In genomic region chr10:109820620-109821405, GRCh38 we compare ENCODE assay signal across 26 cellular contexts.
"Had no signal": no experiment of that assay in that cellular context is flagged by ENCODE, and none has a peak within 500 bp of the region (broad histone marks: within the 10 kb centered on the region; RNA-seq: fewer than 3 reads in every experiment).

No MANE protein-coding gene starts in this region.

- H3K4me3 ChIP-seq: ascending aorta, Peyer's patch, SJCRH30 had no signal

- ATAC-seq: activated naive CD4-positive, alpha-beta T cell treated with anti-CD3 and anti-CD28 coated beads, Interleukin-2, amount 50 U/mL, for 72 hours; activated naive CD8-positive, alpha-beta T cell treated with anti-CD3 and anti-CD28 coated beads, Interleukin-2, amount 50 U/mL, for 24 hours; activated T-cell treated with anti-CD3 and anti-CD28 coated beads, Interleukin-2, amount 50 U/mL, for 4 hours had no signal

- H3K36me3 ChIP-seq: ascending aorta, Peyer's patch, SJCRH30 had no signal

- H3K9me3 ChIP-seq: ascending aorta, Peyer's patch, SJCRH30, SK-N-SH had no signal

- DNase-seq: activated CD4-positive, alpha-beta memory T cell treated with anti-CD3 and anti-CD28 coated beads for 36 hours; activated CD4-positive, alpha-beta T cell treated with anti-CD3 and anti-CD28 coated beads, Interleukin-2, amount 10 ng/mL, durations not matched to agents 7 days and 5 days; activated CD4-positive, CD25-positive, alpha-beta regulatory T cell; activated CD8-positive, alpha-beta memory T cell treated with anti-CD3 and anti-CD28 coated beads for 24 hours; activated effector memory CD4-positive, alpha-beta T cell treated with anti-CD3 and anti-CD28 coated beads, Interleukin-2, amount 50 U/mL, for 16 hours; activated naive CD4-positive, alpha-beta T cell treated with Interleukin-2 at 50 U/mL for 16 hours; activated naive CD8-positive, alpha-beta T cell treated with anti-CD3 and anti-CD28 coated beads, Interleukin-2, amount 50 U/mL, for 24 hours; activated T-cell treated with anti-CD3 and anti-CD28 coated beads, Interleukin-2, amount 50 U/mL, for 4 hours; amniotic stem cell; KG1; NCI-H1048; NCI-H146; NCI-H187 treated with DMSO at 0.1 percent for 48 hours; NCI-H2081 treated with DMSO at 0.1 percent for 48 hours; NCI-H446 treated with DMSO at 0.1 percent for 48 hours; NCI-H524 treated with DMSO at 0.1 percent for 48 hours; NCI-H774; Peyer's patch; Right ventricle myocardium superior; SK-N-SH; T-helper 1 cell had no signal

- H3K27me3 ChIP-seq: ascending aorta, Peyer's patch, SJCRH30 had no signal

- H3K27ac ChIP-seq: ascending aorta, Peyer's patch, RWPE1, SJCRH30, VCaP had no signal

- H3K4me1 ChIP-seq: ascending aorta, Peyer's patch, SJCRH30 had no signal
